Comparison of ENCODE assay signal across 19 cellular contexts in genomic region chr16:68231384-68232136, GRCh38. TPM values are rescaled to one million over a fixed set of nuclear protein-coding genes. Genes with fewer than 3 reads are reported as not detected.
DNase-seq lines count a peak whose midpoint lies in the region; ATAC-seq, FAIRE-seq and TF ChIP-seq lines count a peak whose summit lies in the region.
"Had no signal": no experiment of that assay in that cellular context is flagged by ENCODE, and none has a peak within 500 bp of the region (broad histone marks: within the 10 kb centered on the region; RNA-seq: fewer than 3 reads in every experiment).

No MANE protein-coding gene starts in this region.

- 90% methylated on average over 25 of the region's 26 CpGs; no CpG with 5 or more reads in 1 of the 2 experiments for WGBS in H1 (ENCODE audit: extremely low coverage in 1 of 2, insufficient coverage in 1 of 2, insufficient read length in 1 of 2, insufficient replicate concordance in 2 of 2, low coverage in 1 of 2, low lambda C conversion rate in 2 of 2, missing lambda C conversion rate in 1 of 2), 2 experiments

- TF ChIP-seq CTCF in H1 (IDR thresholded peaks at IDR 0.05; ENCODE audit: control extremely low read depth in 1 of 3, insufficient read depth in 1 of 3, low read depth in 1 of 3, low read length in 3 of 3) (no peak), osteoblast (IDR thresholded peaks at IDR 0.05; ENCODE audit: extremely low read depth, low read depth, low read length) (no peak), mucosa of descending colon (IDR thresholded peaks at IDR 0.05) (no peak)

- H3K4me1 ChIP-seq in H1 (replicated peaks in 1 of 4; ENCODE audit: control insufficient read depth in 3 of 4, insufficient read depth in 4 of 4, low read length in 3 of 4) (peaks cover 0 to 19% (median 13%) of the 10 kb centered on the region in 4 experiments; a peak in 5 of 7 replicates), osteoblast (ENCODE audit: insufficient read depth, low read length) (peaks cover 14% of the 10 kb centered on the region), mucosa of descending colon (ENCODE audit: low read depth) (peaks cover 25% of the 10 kb centered on the region)

- H4K91ac ChIP-seq in H1 (replicated peaks; ENCODE audit: insufficient read length, low read length) = no peak overlapping the region

- peaks cover 11% of the 10 kb centered on the region for H3K23me2 ChIP-seq in H1 (ENCODE audit: low read depth, low read length)

- H3K27ac ChIP-seq in H1 (ENCODE audit: low read depth, low read length) (no peak overlapping the region), osteoblast (ENCODE audit: low read depth, low read length) (no peak overlapping the region)
- H3K27ac ChIP-seq: BLaER1, PC-9 had no signal

- H3K18ac ChIP-seq in H1 (ENCODE audit: extremely low read depth, low read length) = no peak overlapping the region

- peak overlapping the region; percentile 42; the same call in 1 of the 2 replicates for H4K8ac ChIP-seq in H1 (ENCODE audit: extremely low read depth, insufficient read depth, low read length)

- H3K4me1 Mint-ChIP-seq in activated CD4-positive, alpha-beta memory T cell treated with anti-CD3 and anti-CD28 coated beads for 36 hours (ENCODE audit: low read depth) = peaks cover 30% of the 10 kb centered on the region
- peaks cover 31% of the 10 kb centered on the region for H3K4me1 Mint-ChIP-seq in activated CD4-positive, alpha-beta memory T cell treated with anti-CD3 and anti-CD28 coated beads, Interleukin-2, amount 10 ng/mL, durations not matched to agents 7 days and 5 days
- peaks cover 15 to 36% (median 28%) of the 10 kb centered on the region in 3 donors for H3K4me1 Mint-ChIP-seq in IgD-negative memory B cell

- H2AFZ ChIP-seq in H1 (ENCODE audit: low read length) (no peak overlapping the region), osteoblast (ENCODE audit: low read length) (no peak overlapping the region)
- H2AFZ ChIP-seq: PC-9 had no signal

- DNase-seq in activated CD4-positive, alpha-beta memory T cell treated with anti-CD3 and anti-CD28 coated beads for 36 hours = no peak
- no peak for DNase-seq in activated CD4-positive, alpha-beta memory T cell treated with anti-CD3 and anti-CD28 coated beads, Interleukin-2, amount 10 ng/mL, durations not matched to agents 7 days and 5 days
- DNase-seq in H1 (ENCODE audit: low read depth in 1 of 2, low spot score in 2 of 2) (no peak), osteoblast (ENCODE audit: insufficient read length, low spot score, missing footprints) (peak; percentile 60), mucosa of descending colon (no peak)
- DNase-seq: CD8-positive, alpha-beta T cell; DMS79; GOT3; NCI-H1105; NCI-H1694; NCI-H2227 treated with DMSO at 0.1 percent for 48 hours; NCI-H524; PC-9 had no signal

- H3K27ac Mint-ChIP-seq in activated CD4-positive, alpha-beta memory T cell treated with anti-CD3 and anti-CD28 coated beads for 36 hours = peak overlapping the region; percentile 30
- no peak overlapping the region for H3K27ac Mint-ChIP-seq in activated CD4-positive, alpha-beta memory T cell treated with anti-CD3 and anti-CD28 coated beads, Interleukin-2, amount 10 ng/mL, durations not matched to agents 7 days and 5 days
- H3K27ac Mint-ChIP-seq in IgD-negative memory B cell = peak overlapping the region; percentile 14 to 75 (median 25)
- H3K27ac Mint-ChIP-seq: CD8-positive, alpha-beta T cell had no signal

- H3K79me2 ChIP-seq in H1 (ENCODE audit: control insufficient read depth in 1 of 2, insufficient read depth in 2 of 2, low read length in 2 of 2) = peaks cover 5 to 19% of the 10 kb centered on the region in 2 experiments
- no peaks in the 10 kb centered on the region for H3K79me2 ChIP-seq in osteoblast (ENCODE audit: insufficient read depth, low read length)

- H2BK5ac ChIP-seq in H1 (ENCODE audit: low read depth, low read length) = peak overlapping the region; percentile 16; the same call in 1 of the 2 replicates

- H3K9ac ChIP-seq in H1 (replicated peaks in 1 of 4; ENCODE audit: extremely low read depth in 1 of 4, low read depth in 3 of 4, low read length in 3 of 4) = no peak overlapping the region
- H3K9ac ChIP-seq: BLaER1 had no signal

- ATAC-seq in mucosa of descending colon (no peak), HG02870 (IDR thresholded peaks at IDR 0.05; ENCODE audit: unreplicated experiment) (no peak), GM18861 (IDR thresholded peaks at IDR 0.05; ENCODE audit: unreplicated experiment) (no peak)
- ATAC-seq: CD8-positive, alpha-beta T cell had no signal

- no peak for FAIRE-seq in H1 (lab: Jason Lieb, UNC)
- FAIRE-seq: A204.1 had no signal

- no peaks in the 10 kb centered on the region for H3K9me3 ChIP-seq in H1 (ENCODE audit: insufficient read depth in 2 of 2, low read depth in 1 of 2, low read length in 1 of 2)
- H3K9me3 ChIP-seq in osteoblast (ENCODE audit: low read depth, low read length) = no peaks in the 10 kb centered on the region
- no peaks in the 10 kb centered on the region for H3K9me3 ChIP-seq in mucosa of descending colon

- H2BK120ac ChIP-seq in H1 (replicated peaks; ENCODE audit: low read depth, low read length) = no peak overlapping the region

- H3K27me3 Mint-ChIP-seq in activated CD4-positive, alpha-beta memory T cell treated with anti-CD3 and anti-CD28 coated beads for 36 hours = no peaks in the 10 kb centered on the region
- peaks cover 4% of the 10 kb centered on the region for H3K27me3 Mint-ChIP-seq in activated CD4-positive, alpha-beta memory T cell treated with anti-CD3 and anti-CD28 coated beads, Interleukin-2, amount 10 ng/mL, durations not matched to agents 7 days and 5 days
- peaks cover 1% of the 10 kb centered on the region for H3K27me3 Mint-ChIP-seq in IgD-negative memory B cell

- peaks cover 4% of the 10 kb centered on the region for H3K36me3 Mint-ChIP-seq in activated CD4-positive, alpha-beta memory T cell treated with anti-CD3 and anti-CD28 coated beads for 36 hours
- H3K36me3 Mint-ChIP-seq in activated CD4-positive, alpha-beta memory T cell treated with anti-CD3 and anti-CD28 coated beads, Interleukin-2, amount 10 ng/mL, durations not matched to agents 7 days and 5 days (ENCODE audit: low read depth) = peaks cover 31% of the 10 kb centered on the region
- no peaks in the 10 kb centered on the region for H3K36me3 Mint-ChIP-seq in IgD-negative memory B cell

- TF ChIP-seq POLR2A in H1 (IDR thresholded peaks at IDR 0.05; ENCODE audit: control extremely low read depth in 1 of 2, low read depth in 2 of 2, low read length in 2 of 2) = no peak

- peaks cover 21 to 33% of the 10 kb centered on the region in 2 experiments for H4K20me1 ChIP-seq in H1 (replicated peaks in 1 of 2; ENCODE audit: control insufficient read depth in 1 of 2, insufficient read depth in 2 of 2, low read length in 2 of 2)
- H4K20me1 ChIP-seq in osteoblast (ENCODE audit: insufficient read depth, low read length) = peaks cover 4% of the 10 kb centered on the region

- H2BK15ac ChIP-seq in H1 (ENCODE audit: low read length) = no peak overlapping the region

- H2BK12ac ChIP-seq in H1 (ENCODE audit: low read depth, low read length) = no peak overlapping the region

- H2AK5ac ChIP-seq in H1 (ENCODE audit: low read depth, low read length) = no peak overlapping the region

- no peak overlapping the region for H3K23ac ChIP-seq in H1 (ENCODE audit: insufficient read length)

- CTCF ChIA-PET in activated CD4-positive, alpha-beta memory T cell treated with anti-CD3 and anti-CD28 coated beads for 36 hours (lab: Charles Lee) = interaction anchor here (0.6 to 1.5 kb wide), 2 partner anchors 122 to 145 kb away, joined by 3 to 6 read pairs; no protein-coding TSS in a partner anchor
- CTCF ChIA-PET in activated CD4-positive, alpha-beta memory T cell treated with anti-CD3 and anti-CD28 coated beads, Interleukin-2, amount 10 ng/mL, durations not matched to agents 7 days and 5 days (lab: Charles Lee) = interaction anchor here (0.6 kb wide), 1 partner anchor 247 kb away, joined by 3 read pairs; no protein-coding TSS in a partner anchor
- CTCF ChIA-PET in H1 (lab: Charles Lee; ENCODE audit: partially characterized antibody) = interaction anchor here (0.6 to 5.6 kb wide), 5 partner anchors 10 to 147 kb away, joined by 3 to 68 read pairs (median 6); partner anchors contain the start of gene NFATC3

- peaks cover 5% of the 10 kb centered on the region; the same call in 1 of the 2 replicates for H3K79me1 ChIP-seq in H1 (ENCODE audit: low read depth, low read length)

- POLR2A ChIA-PET in activated CD4-positive, alpha-beta memory T cell treated with anti-CD3 and anti-CD28 coated beads for 36 hours (lab: Charles Lee) = no interaction called here
- POLR2A ChIA-PET in activated CD4-positive, alpha-beta memory T cell treated with anti-CD3 and anti-CD28 coated beads, Interleukin-2, amount 10 ng/mL, durations not matched to agents 7 days and 5 days (lab: Charles Lee) = no interaction called here
- POLR2A ChIA-PET in H1 (lab: Charles Lee; ENCODE audit: partially characterized antibody) = interaction anchor here (0.6 to 4.4 kb wide), 5 partner anchors 82 to 208 kb away, joined by 3 to 20 read pairs (median 3); partner anchors contain the start of genes DUS2 and NFATC3

- H3K4me2 ChIP-seq in H1 (ENCODE audit: insufficient read depth in 1 of 2, low read depth in 2 of 2, low read length in 2 of 2) = no peak overlapping the region
- no peak overlapping the region for H3K4me2 ChIP-seq in osteoblast (ENCODE audit: insufficient read depth, low read length)
- H3K4me2 ChIP-seq: BLaER1, PC-9 had no signal

- no peak overlapping the region for H4K5ac ChIP-seq in H1 (ENCODE audit: insufficient read length, low read depth, low read length)

- H3K56ac ChIP-seq in H1 (replicated peaks; ENCODE audit: insufficient read length, low read depth, low read length) = no peak overlapping the region

- no peaks in the 10 kb centered on the region for H3K9me3 Mint-ChIP-seq in activated CD4-positive, alpha-beta memory T cell treated with anti-CD3 and anti-CD28 coated beads for 36 hours
- H3K9me3 Mint-ChIP-seq in activated CD4-positive, alpha-beta memory T cell treated with anti-CD3 and anti-CD28 coated beads, Interleukin-2, amount 10 ng/mL, durations not matched to agents 7 days and 5 days = no peaks in the 10 kb centered on the region
- no peaks in the 10 kb centered on the region for H3K9me3 Mint-ChIP-seq in IgD-negative memory B cell
- H3K9me3 Mint-ChIP-seq: CD8-positive, alpha-beta T cell had no signal

- TF ChIP-seq RAD21 in H1 (IDR thresholded peaks at IDR 0.05 in 1 of 2, conservative IDR thresholded peaks at IDR 0.05 in 1 of 2; ENCODE audit: low read depth in 2 of 2, low read length in 2 of 2) = no peak

- no peak overlapping the region for H2BK20ac ChIP-seq in H1 (ENCODE audit: low read length)

- no peak overlapping the region for H3K14ac ChIP-seq in H1 (ENCODE audit: insufficient read length)

- intact Hi-C loops in activated CD4-positive, alpha-beta memory T cell treated with anti-CD3 and anti-CD28 coated beads for 36 hours (cut with micrococcal nuclease) = no loop called here
- intact Hi-C loops in mucosa of descending colon (cut with DNase I, micrococcal nuclease) = no loop called here

- H3K36me3 ChIP-seq in H1 (ENCODE audit: control insufficient read depth in 2 of 4, insufficient read depth in 4 of 4, low read length in 3 of 4) (peaks cover 9 to 40% (median 29%) of the 10 kb centered on the region in 4 experiments), osteoblast (ENCODE audit: insufficient read depth, low read length) (peaks cover under 1% of the 10 kb centered on the region), mucosa of descending colon (ENCODE audit: low read depth) (peaks cover 6% of the 10 kb centered on the region)

- no peak overlapping the region for H3K4ac ChIP-seq in H1 (replicated peaks; ENCODE audit: insufficient read length, low read depth, low read length)

- H3K4me3 Mint-ChIP-seq in activated CD4-positive, alpha-beta memory T cell treated with anti-CD3 and anti-CD28 coated beads for 36 hours = no peak overlapping the region
- no peak overlapping the region for H3K4me3 Mint-ChIP-seq in activated CD4-positive, alpha-beta memory T cell treated with anti-CD3 and anti-CD28 coated beads, Interleukin-2, amount 10 ng/mL, durations not matched to agents 7 days and 5 days
- no peak overlapping the region for H3K4me3 Mint-ChIP-seq in IgD-negative memory B cell
- H3K4me3 Mint-ChIP-seq: CD8-positive, alpha-beta T cell had no signal

- no peak for TF ChIP-seq EP300 in H1 (IDR thresholded peaks at IDR 0.05; ENCODE audit: borderline replicate concordance in 1 of 2, low read depth in 2 of 2, low read length in 2 of 2)

- no peak overlapping the region for H3K4me3 ChIP-seq in H1 (ENCODE audit: extremely low read depth in 1 of 4, insufficient read depth in 2 of 4, low read depth in 3 of 4, low read length in 4 of 4)
- no peak overlapping the region for H3K4me3 ChIP-seq in osteoblast (ENCODE audit: insufficient read depth, low read length)
- no peak overlapping the region for H3K4me3 ChIP-seq in mucosa of descending colon
- H3K4me3 ChIP-seq: BLaER1, PC-9 had no signal

- H3K27me3 ChIP-seq in H1 (replicated peaks in 1 of 4; ENCODE audit: control insufficient read depth in 3 of 4, extremely low read depth in 1 of 4, insufficient read depth in 3 of 4, low read length in 3 of 4) (no peaks in the 10 kb centered on the region), osteoblast (ENCODE audit: insufficient read depth, low read length) (no peaks in the 10 kb centered on the region)
- H3K27me3 ChIP-seq: BLaER1 had no signal

RNA-seq across cellular contexts. Expression of gene ESRP2, which starts 4.4 kb away (rescaled TPM):
- total RNA-seq in activated CD4-positive, alpha-beta memory T cell treated with anti-CD3 and anti-CD28 coated beads for 36 hours = under 1 TPM; 0.27 to 0.59 TPM
- not detected for total RNA-seq in activated CD4-positive, alpha-beta memory T cell treated with anti-CD3 and anti-CD28 coated beads, Interleukin-2, amount 10 ng/mL, durations not matched to agents 7 days and 5 days
- 0.48 TPM for polyA plus RNA-seq in IgD-negative memory B cell
- total RNA-seq in H1 (2021; fragmentation: NEBNext Ultra II Directional; extraction: Animal tissue kit (Norgen Biotek cat#: 25700)) = 45.8 and 50.3 TPM in 2 replicates
- 35.1 and 52.8 TPM in 2 replicates for polyA plus RNA-seq in H1 (2011; rRNA removed)
- polyA plus RNA-seq in H1 (2011; cell fraction: cytosol; rRNA removed) = 35.5 TPM
- 118 TPM for polyA plus RNA-seq in H1 (2011; cell fraction: nucleus; rRNA removed)
- 31.5 to 37.1 TPM (median 35.1 TPM) in 4 replicates for polyA plus RNA-seq in H1 (2012, experiment 1 of 2)
- 24.8 TPM for polyA plus RNA-seq in H1 (2012, experiment 2 of 2)
- 27.5 TPM for polyA plus RNA-seq in H1 (2013, experiment 1 of 2)
- 25.4 TPM for polyA plus RNA-seq in H1 (2013, experiment 2 of 2)
- polyA minus RNA-seq in H1 (2011; rRNA and poly(A)+ RNA removed) = 47.5 and 54.4 TPM in 2 replicates
- 41.2 TPM for polyA minus RNA-seq in H1 (2011; cell fraction: cytosol; rRNA and poly(A)+ RNA removed)
- 62.7 TPM for polyA minus RNA-seq in H1 (2011; cell fraction: nucleus; rRNA and poly(A)+ RNA removed)
- under 0.01 TPM in 1 of 2 replicates, not detected in the other for total RNA-seq in osteoblast
- total RNA-seq in mucosa of descending colon = 100 to 1,000 TPM in 1 of 3 donors, 10 to 100 TPM in 2; 46.6 to 125 (median 94.5) TPM
- total RNA-seq: CD8-positive, alpha-beta T cell; LHCN-M2 had no signal

RNA-seq across cellular contexts. Expression of gene PLA2G15, which starts 13.6 kb away (rescaled TPM):
- total RNA-seq in activated CD4-positive, alpha-beta memory T cell treated with anti-CD3 and anti-CD28 coated beads for 36 hours = 1 to 10 TPM; 8.0 to 8.7 TPM
- total RNA-seq in activated CD4-positive, alpha-beta memory T cell treated with anti-CD3 and anti-CD28 coated beads, Interleukin-2, amount 10 ng/mL, durations not matched to agents 7 days and 5 days = 1 to 10 TPM; 7.4 to 7.5 TPM
- polyA plus RNA-seq in IgD-negative memory B cell (8.2 TPM), H1 (2011; rRNA removed) (12.0 and 13.6 TPM in 2 replicates)
- 10.0 and 11.2 TPM in 2 replicates for total RNA-seq in H1 (2021; fragmentation: NEBNext Ultra II Directional; extraction: Animal tissue kit (Norgen Biotek cat#: 25700))
- polyA plus RNA-seq in H1 (2011; cell fraction: cytosol; rRNA removed) = 7.9 TPM
- polyA plus RNA-seq in H1 (2011; cell fraction: nucleus; rRNA removed) = 13.4 TPM
- 4.9 to 9.3 TPM (median 7.3 TPM) in 4 replicates for polyA plus RNA-seq in H1 (2012, experiment 1 of 2)
- 11.3 TPM for polyA plus RNA-seq in H1 (2012, experiment 2 of 2)
- polyA plus RNA-seq in H1 (2013, experiment 1 of 2) = 7.8 TPM
- polyA plus RNA-seq in H1 (2013, experiment 2 of 2) = 8.7 TPM
- 9.2 and 9.6 TPM in 2 replicates for polyA minus RNA-seq in H1 (2011; rRNA and poly(A)+ RNA removed)
- polyA minus RNA-seq in H1 (2011; cell fraction: cytosol; rRNA and poly(A)+ RNA removed) = 5.4 TPM
- 6.3 TPM for polyA minus RNA-seq in H1 (2011; cell fraction: nucleus; rRNA and poly(A)+ RNA removed)
- total RNA-seq in osteoblast (30.8 and 30.9 TPM in 2 replicates), mucosa of descending colon (10 to 100 TPM; 13.2 to 14.2 (median 13.5) TPM)

RNA-seq across cellular contexts. Expression of gene SLC7A6, which starts 32.8 kb away (rescaled TPM):
- 10 to 100 TPM; 62.8 to 63.8 TPM for total RNA-seq in activated CD4-positive, alpha-beta memory T cell treated with anti-CD3 and anti-CD28 coated beads for 36 hours
- 10 to 100 TPM; 66.7 to 68.9 TPM for total RNA-seq in activated CD4-positive, alpha-beta memory T cell treated with anti-CD3 and anti-CD28 coated beads, Interleukin-2, amount 10 ng/mL, durations not matched to agents 7 days and 5 days
- 13.8 TPM for polyA plus RNA-seq in IgD-negative memory B cell
- total RNA-seq in H1 (2021; fragmentation: NEBNext Ultra II Directional; extraction: Animal tissue kit (Norgen Biotek cat#: 25700)) = 29.2 and 37.8 TPM in 2 replicates
- polyA plus RNA-seq in H1 (2011; rRNA removed) = 28.0 and 34.7 TPM in 2 replicates
- polyA plus RNA-seq in H1 (2011; cell fraction: cytosol; rRNA removed) = 17.7 TPM
- polyA plus RNA-seq in H1 (2011; cell fraction: nucleus; rRNA removed) = 73.9 TPM
- 11.9 to 18.2 TPM (median 14.7 TPM) in 4 replicates for polyA plus RNA-seq in H1 (2012, experiment 1 of 2)
- 6.2 TPM for polyA plus RNA-seq in H1 (2012, experiment 2 of 2)
- polyA plus RNA-seq in H1 (2013, experiment 1 of 2) = 26.6 TPM
- polyA plus RNA-seq in H1 (2013, experiment 2 of 2) = 28.4 TPM
- 49.7 and 81.3 TPM in 2 replicates for polyA minus RNA-seq in H1 (2011; rRNA and poly(A)+ RNA removed)
- polyA minus RNA-seq in H1 (2011; cell fraction: cytosol; rRNA and poly(A)+ RNA removed) = 12.5 TPM
- 25.6 TPM for polyA minus RNA-seq in H1 (2011; cell fraction: nucleus; rRNA and poly(A)+ RNA removed)
- total RNA-seq in osteoblast = 35.1 and 36.9 TPM in 2 replicates
- 10 to 100 TPM; 35.0 to 41.4 (median 37.2) TPM for total RNA-seq in mucosa of descending colon

Comparison
In these comparisons a context has a peak if more than half of its experiments do, and no peak if none do; other contexts are left out.
1. RNA of gene ESRP2, which starts 4.4 kb away (total RNA-seq): 46.6 to 125 TPM in mucosa of descending colon and 45.8 to 50.3 TPM in H1; 0.27 to 0.59 TPM in activated CD4-positive, alpha-beta memory T cell treated with anti-CD3 and anti-CD28 coated beads for 36 hours, not detected in activated CD4-positive, alpha-beta memory T cell treated with anti-CD3 and anti-CD28 coated beads, Interleukin-2, amount 10 ng/mL, durations not matched to agents 7 days and 5 days and under 0.01 TPM in osteoblast; every median in the first group is over 10 times any median in the second.